8 cellular contexts compared by ENCODE assay signal in genomic region chr15:45036812-45037781, GRCh38. TPM values are rescaled to one million over a fixed set of nuclear protein-coding genes. Genes with fewer than 3 reads are reported as not detected.
DNase-seq lines count a peak whose midpoint lies in the region; TF ChIP-seq lines count a peak whose summit lies in the region.
"Not testable (repeated sequence)": the region's sequence is repeated elsewhere in the genome, so short reads cannot be mapped to it uniquely, and the experiment has no call there.

No MANE protein-coding gene starts in this region.

- not testable (repeated sequence) for H3K36me3 ChIP-seq in liver (ENCODE audit: control insufficient read depth in 4 of 4, insufficient read depth in 3 of 4, low read depth in 1 of 4, low read length in 3 of 4)

- 20% methylated on average over 6 of the region's 6 CpGs for WGBS in liver

- peak overlapping the region; percentile 46 to 74 for H3K27ac ChIP-seq in liver (ENCODE audit: low read depth in 1 of 2, low read length in 2 of 2)

- peak; percentile 74 for DNase-seq in CD14-positive monocyte (ENCODE audit: low spot score)
- peak; percentile 68 for DNase-seq in GM20000 (ENCODE audit: low spot score)
- peak; percentile 44 for DNase-seq in HuH-7.5 (ENCODE audit: low spot score)
- DNase-seq in NK-92 treated with Interleukin-12 subunit alpha and Interleukin-12 subunit beta, amount 100 ng/mL, for 24 hours (lab: John Stamatoyannopoulos, UW), result peak; percentile 17
- DNase-seq in activated CD4-positive, alpha-beta memory T cell treated with anti-CD3 and anti-CD28 coated beads, Interleukin-2, amount 10 ng/mL, durations not matched to agents 7 days and 5 days, result peak; percentile 76
- DNase-seq in dedifferentiated amniotic fluid mesenchymal stem cell (ENCODE audit: extremely low spot score), result peak; percentile 38
- DNase-seq in stimulated activated CD4-positive, alpha-beta T cell treated with anti-CD3 and anti-CD28 coated beads, Interleukin-4, amount 100 ng/mL, for 1 hour, result peak; percentile 73

- peak overlapping the region in 1 of 2 donors; percentile 39 for H3K9ac ChIP-seq in liver (ENCODE audit: low read depth in 1 of 2, low read length in 2 of 2)

- intact Hi-C loops in CD14-positive monocyte (cut with micrococcal nuclease), result loop anchor here (5.0 kb wide), 1 partner anchor 185 kb away; no protein-coding TSS in a partner anchor

- TF ChIP-seq CTCF in CD14-positive monocyte (IDR thresholded peaks at IDR 0.05), result peak; percentile 87
- peak; percentile 99 for TF ChIP-seq CTCF in GM20000 (IDR thresholded peaks at IDR 0.05; ENCODE audit: extremely low read depth, missing control alignments)
- TF ChIP-seq CTCF in liver (IDR thresholded peaks at IDR 0.05; ENCODE audit: low read depth, low read length, missing input control), result peak; percentile 98

- CTCF ChIA-PET in activated CD4-positive, alpha-beta memory T cell treated with anti-CD3 and anti-CD28 coated beads, Interleukin-2, amount 10 ng/mL, durations not matched to agents 7 days and 5 days (lab: Charles Lee), result interaction anchor here (0.6 to 3.8 kb wide), 9 partner anchors 14 to 458 kb away, joined by 3 to 24 read pairs (median 4); partner anchors contain the start of gene SORD

- H3K4me1 ChIP-seq in liver (ENCODE audit: control insufficient read depth in 4 of 4, insufficient read depth in 4 of 4, low read length in 3 of 4), result peaks cover 13 to 44% (median 32%) of the 10 kb centered on the region in 4 donors

- TF ChIP-seq RAD21 in liver (IDR thresholded peaks at IDR 0.05), result peak; percentile 91 to 92

- H3K4me3 ChIP-seq in liver (ENCODE audit: low read depth in 1 of 3, low read length in 3 of 3), result not testable (repeated sequence)

- not testable (repeated sequence) for H3K27me3 Mint-ChIP-seq in CD14-positive monocyte (ENCODE audit: low read depth in 3 of 3); activated CD4-positive, alpha-beta memory T cell treated with anti-CD3 and anti-CD28 coated beads, Interleukin-2, amount 10 ng/mL, durations not matched to agents 7 days and 5 days

- peaks cover 32% of the 10 kb centered on the region for H3K4me1 Mint-ChIP-seq in CD14-positive monocyte
- peaks cover 21% of the 10 kb centered on the region for H3K4me1 Mint-ChIP-seq in activated CD4-positive, alpha-beta memory T cell treated with anti-CD3 and anti-CD28 coated beads, Interleukin-2, amount 10 ng/mL, durations not matched to agents 7 days and 5 days

- not testable (repeated sequence) for H3K9me3 ChIP-seq in liver (ENCODE audit: control insufficient read depth in 4 of 4, low read length in 3 of 4)

- H3K36me3 Mint-ChIP-seq in CD14-positive monocyte; activated CD4-positive, alpha-beta memory T cell treated with anti-CD3 and anti-CD28 coated beads, Interleukin-2, amount 10 ng/mL, durations not matched to agents 7 days and 5 days (ENCODE audit: low read depth): not testable (repeated sequence)

- H3K4me3 Mint-ChIP-seq in CD14-positive monocyte; activated CD4-positive, alpha-beta memory T cell treated with anti-CD3 and anti-CD28 coated beads, Interleukin-2, amount 10 ng/mL, durations not matched to agents 7 days and 5 days: not testable (repeated sequence)

- POLR2A ChIA-PET in activated CD4-positive, alpha-beta memory T cell treated with anti-CD3 and anti-CD28 coated beads, Interleukin-2, amount 10 ng/mL, durations not matched to agents 7 days and 5 days (lab: Charles Lee), result not testable (repeated sequence)

- not testable (repeated sequence) for H3K9me3 Mint-ChIP-seq in CD14-positive monocyte; activated CD4-positive, alpha-beta memory T cell treated with anti-CD3 and anti-CD28 coated beads, Interleukin-2, amount 10 ng/mL, durations not matched to agents 7 days and 5 days

- H3K27ac Mint-ChIP-seq in CD14-positive monocyte, result peak overlapping the region in 1 of 7 donors; percentile 73
- H3K27ac Mint-ChIP-seq in activated CD4-positive, alpha-beta memory T cell treated with anti-CD3 and anti-CD28 coated beads, Interleukin-2, amount 10 ng/mL, durations not matched to agents 7 days and 5 days, result not testable (repeated sequence)

- H3K27me3 ChIP-seq in liver (ENCODE audit: control insufficient read depth in 4 of 4, insufficient read depth in 4 of 4, low read length in 3 of 4), result not testable (repeated sequence)

TF ChIP-seq in liver, 16 proteins besides CTCF, POLR2A, EP300 and RAD21:
- TF ChIP-seq RXRA (IDR thresholded peaks at IDR 0.05) (peak; percentile 53 to 60), JUND (IDR thresholded peaks at IDR 0.05) (peak in 1 of 2 donors; percentile 39), HNF4A (conservative IDR thresholded peaks at IDR 0.05) (peak; percentile 48 to 51), FOXA1 (IDR thresholded peaks at IDR 0.05) (peak; percentile 82), MAX (IDR thresholded peaks at IDR 0.05) (peak; percentile 51), REST (IDR thresholded peaks at IDR 0.05) (peak; percentile 45), SP1 (IDR thresholded peaks at IDR 0.05) (peak; percentile 70), ZBTB33 (IDR thresholded peaks at IDR 0.05) (peak; percentile 15), FOXA2 (IDR thresholded peaks at IDR 0.05) (peak; percentile 81)
TF ChIP-seq in liver: peak in this region for 9; not testable (repeated sequence) for 7.

RNA-seq across cellular contexts. Expression of gene SORD, which starts 14.1 kb away (rescaled TPM):
- 10 to 100 TPM; 21.7 to 22.6 TPM for polyA plus RNA-seq in CD14-positive monocyte
- total RNA-seq in activated CD4-positive, alpha-beta memory T cell treated with anti-CD3 and anti-CD28 coated beads, Interleukin-2, amount 10 ng/mL, durations not matched to agents 7 days and 5 days, result 1 to 10 TPM; 5.2 to 5.9 TPM
- total RNA-seq in liver, result 100 to 1,000 TPM in 1 of 2 donors, 10 to 100 TPM in 1; 75.5 to 165 TPM
- 100 to 1,000 TPM; 168 to 169 TPM for polyA plus RNA-seq in liver

Comparison
In these comparisons a context has a peak if more than half of its experiments do, and no peak if none do; other contexts are left out.
1. DNase-seq: peak in every context shown above with its lines; median percentile 76 in activated CD4-positive, alpha-beta memory T cell treated with anti-CD3 and anti-CD28 coated beads, Interleukin-2, amount 10 ng/mL, durations not matched to agents 7 days and 5 days; 74 in CD14-positive monocyte; 73 in stimulated activated CD4-positive, alpha-beta T cell treated with anti-CD3 and anti-CD28 coated beads, Interleukin-4, amount 100 ng/mL, for 1 hour; 68 in GM20000; 44 in HuH-7.5; 38 in dedifferentiated amniotic fluid mesenchymal stem cell; 17 in NK-92 treated with Interleukin-12 subunit alpha and Interleukin-12 subunit beta, amount 100 ng/mL, for 24 hours.
2. RNA of gene SORD, which starts 14.1 kb away (total RNA-seq): 75.5 to 165 TPM in liver; 5.2 to 5.9 TPM in activated CD4-positive, alpha-beta memory T cell treated with anti-CD3 and anti-CD28 coated beads, Interleukin-2, amount 10 ng/mL, durations not matched to agents 7 days and 5 days; every median in the first group is over 10 times any median in the second.
3. Peak in every context shown above with its lines, with median percentiles within 50 percentile points of each other: CTCF ChIP-seq.